ENCODE assay signal across 11 cellular contexts in genomic region chr1:243505986-243506689, GRCh38.
DNase-seq lines count a peak whose midpoint lies in the region; ATAC-seq and TF ChIP-seq lines count a peak whose summit lies in the region.
"Had no signal": no experiment of that assay in that cellular context is flagged by ENCODE, and none has a peak within 500 bp of the region (broad histone marks: within the 10 kb centered on the region; RNA-seq: fewer than 3 reads in every experiment).

No MANE protein-coding gene starts in this region.

- H3K4me1 ChIP-seq in aorta (ENCODE audit: control insufficient read depth in 1 of 2, insufficient read depth in 2 of 2, low read length in 2 of 2): no peaks in the 10 kb centered on the region
- no peaks in the 10 kb centered on the region for H3K4me1 ChIP-seq in colonic mucosa

- H3K36me3 ChIP-seq in aorta (ENCODE audit: control insufficient read depth in 1 of 2, insufficient read depth in 2 of 2, low read length in 1 of 2) (peaks cover 3 to 11% of the 10 kb centered on the region in 2 donors), colonic mucosa (no peaks in the 10 kb centered on the region)

- H3K27ac ChIP-seq in aorta (ENCODE audit: low read depth in 1 of 2, low read length in 2 of 2) (no peak overlapping the region), colonic mucosa (no peak overlapping the region), RWPE1 (no peak overlapping the region)

- TF ChIP-seq CTCF in fibroblast of mammary gland (conservative IDR thresholded peaks at IDR 0.05; ENCODE audit: control insufficient read depth, insufficient read depth, low read depth, low read length) (no peak), colonic mucosa (IDR thresholded peaks at IDR 0.05) (no peak), RWPE1 (conservative IDR thresholded peaks at IDR 0.05; ENCODE audit: low read depth) (no peak)

- CTCF ChIA-PET in RWPE1 (lab: Yijun Ruan, JAX): interaction anchor here (0.7 kb wide), 1 partner anchor 15 kb away, joined by 4 read pairs; no protein-coding TSS in a partner anchor

- 84 to 87% methylated on average over 10 of the region's 10 CpGs for WGBS in aorta, 2 donors

- H3K9ac ChIP-seq in colonic mucosa (ENCODE audit: low read depth in 2 of 2, low read length in 2 of 2): no peak overlapping the region

- ATAC-seq in Right ventricle myocardium superior (ENCODE audit: poor library complexity) (peak; percentile 62), HG03159 (IDR thresholded peaks at IDR 0.05; ENCODE audit: unreplicated experiment) (peak; percentile 41), aorta (ENCODE audit: low FRiP score) (peak; percentile 52)

- H3K4me3 ChIP-seq in fibroblast of mammary gland (ENCODE audit: control insufficient read depth, low read depth, low read length) (no peak overlapping the region), aorta (ENCODE audit: low read length in 2 of 2) (no peak overlapping the region), colonic mucosa (no peak overlapping the region)
- H3K4me3 ChIP-seq: Peyer's patch had no signal

- POLR2A ChIA-PET in RWPE1 (lab: Yijun Ruan, JAX; ENCODE audit: low non-redundant PET): no interaction called here

- H3K27me3 ChIP-seq in aorta (ENCODE audit: control insufficient read depth in 1 of 2, insufficient read depth in 2 of 2, low read length in 1 of 2): no peaks in the 10 kb centered on the region
- H3K27me3 ChIP-seq in colonic mucosa: no peaks in the 10 kb centered on the region
- H3K27me3 ChIP-seq: Peyer's patch had no signal

- intact Hi-C loops in Right ventricle myocardium superior (cut with DNase I): no loop called here
- intact Hi-C loops in cardiac septum (cut with DNase I): no loop called here
- intact Hi-C loops in aorta (cut with DNase I): no loop called here
- intact Hi-C loops in colonic mucosa (cut with DNase I): no loop called here

- no peaks in the 10 kb centered on the region for H3K9me3 ChIP-seq in aorta (ENCODE audit: control insufficient read depth, low read length)
- no peaks in the 10 kb centered on the region for H3K9me3 ChIP-seq in colonic mucosa
- H3K9me3 ChIP-seq: Peyer's patch had no signal

- DNase-seq in Right ventricle myocardium superior (no peak), cardiac septum (ENCODE audit: low spot score) (no peak), fibroblast of mammary gland (ENCODE audit: low read depth) (peak; percentile 41), aorta (no peak), colonic mucosa (no peak), RWPE1 (ENCODE audit: low spot score) (no peak)
- no peak for DNase-seq in activated effector memory CD4-positive, alpha-beta T cell treated with Interleukin-2 at 50 U/mL for 16 hours
- DNase-seq: effector CD8-positive, alpha-beta T cell; stimulated activated CD4-positive, alpha-beta T cell treated with anti-CD3 and anti-CD28 coated beads, Interleukin-2, amount 100 ng/mL, for 24 hours had no signal
